ENCODE assay signal across 20 cellular contexts in genomic region chrX:48626401-48627298, GRCh38.
"Had no signal": no experiment of that assay in that cellular context is flagged by ENCODE, and none has a peak within 500 bp of the region (broad histone marks: within the 10 kb centered on the region; RNA-seq: fewer than 3 reads in every experiment).

No MANE protein-coding gene starts in this region.

- ATAC-seq: activated CD8-positive, alpha-beta memory T cell treated with anti-CD3 and anti-CD28 coated beads, Interleukin-2, amount 10 ng/mL, durations not matched to agents 7 days and 5 days; activated T-cell treated with anti-CD3 and anti-CD28 coated beads, Interleukin-2, amount 50 U/mL, for 4 hours; sciatic nerve; stimulated activated effector memory CD8-positive, alpha-beta T cell treated with anti-CD3 and anti-CD28 coated beads, Interleukin-12 subunit alpha, Interleukin-12 subunit beta, amount 100 ng/mL, for 72 hours had no signal

- H3K27ac ChIP-seq: adrenal gland, colonic mucosa, esophagus squamous epithelium, prostate gland, thyroid gland, uterus, VCaP had no signal

- DNase-seq: activated CD4-positive, alpha-beta T cell treated with anti-CD3 and anti-CD28 coated beads for 1 hour; activated CD4-positive, alpha-beta T cell treated with anti-CD3 and anti-CD28 coated beads, Interleukin-2, amount 50 U/mL, for 48 hours; activated CD8-positive, alpha-beta memory T cell treated with anti-CD3 and anti-CD28 coated beads, Interleukin-2, amount 10 ng/mL, durations not matched to agents 7 days and 5 days; activated effector memory CD4-positive, alpha-beta T cell treated with Interleukin-2 at 50 U/mL for 16 hours; activated T-cell treated with anti-CD3 and anti-CD28 coated beads, Interleukin-2, amount 50 U/mL, for 4 hours; colonic mucosa; esophagus squamous epithelium; foreskin melanocyte; immature natural killer cell; occipital lobe; stimulated activated CD4-positive, alpha-beta T cell treated with anti-CD3 and anti-CD28 coated beads, Interleukin-1b, Interleukin-23, amount 100 ng/mL, for 48 hours; T-helper 1 cell; T1000; thyroid gland; uterus had no signal

- H3K4me3 ChIP-seq: adrenal gland, colonic mucosa, esophagus squamous epithelium, prostate gland, thyroid gland, uterus had no signal

- H3K27me3 ChIP-seq: adrenal gland, colonic mucosa, esophagus squamous epithelium, thyroid gland, uterus had no signal

- H3K9me3 ChIP-seq: adrenal gland, colonic mucosa, esophagus squamous epithelium, prostate gland, thyroid gland, uterus had no signal

- H3K36me3 ChIP-seq: adrenal gland, colonic mucosa, esophagus squamous epithelium, prostate gland, thyroid gland, uterus had no signal

- H3K4me1 ChIP-seq: adrenal gland, prostate gland, thyroid gland, uterus had no signal
